ENCODE assay signal across 8 cellular contexts in the genomic region with DNA sequence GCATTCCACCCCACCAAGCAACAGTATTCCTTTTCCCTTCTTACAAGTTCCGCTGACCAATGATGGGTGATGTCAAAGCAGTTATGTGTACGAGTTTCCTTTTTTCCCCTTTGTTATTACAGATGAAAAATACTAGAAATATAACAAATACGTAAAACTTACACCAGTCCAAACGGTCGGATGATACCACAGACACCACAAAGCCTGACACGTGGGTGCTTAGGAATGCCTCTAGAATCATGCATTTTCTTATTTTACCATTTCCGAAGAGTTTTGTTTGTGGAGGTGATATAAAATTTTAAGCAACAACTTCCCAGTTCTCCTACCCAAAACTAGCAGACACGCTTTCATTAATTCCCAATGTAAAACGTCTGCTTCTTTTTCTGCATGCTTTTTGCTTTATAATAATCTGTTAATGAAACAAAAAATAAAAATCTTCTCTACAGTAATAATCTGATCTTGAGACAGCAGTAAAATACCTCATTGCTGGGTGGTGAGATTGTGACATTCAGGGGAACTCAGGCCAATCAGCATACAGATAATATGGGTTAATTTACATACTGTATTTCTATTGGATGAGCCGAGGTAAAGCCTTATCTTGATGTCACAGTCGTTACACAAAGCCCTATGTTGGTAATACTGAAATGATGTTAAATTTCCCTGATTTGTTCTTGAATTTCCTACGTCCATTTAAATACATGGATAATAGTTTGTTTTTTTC. TPM values are rescaled to one million over a fixed set of nuclear protein-coding genes. Genes with fewer than 3 reads are reported as not detected.
A peak's percentile ranks its signal among the peaks of the same experiment; 100 is the strongest.
DNase-seq lines count a peak whose midpoint lies in the region; ATAC-seq, FAIRE-seq and TF ChIP-seq lines count a peak whose summit lies in the region.

No MANE protein-coding gene starts in this region.

- H3K36me3 Mint-ChIP-seq in brain = no peaks in the 10 kb centered on the region

- no peaks in the 10 kb centered on the region for H3K36me3 ChIP-seq in ES-I3 (ENCODE audit: insufficient read depth, low read length)

- TF ChIP-seq CTCF in brain (conservative IDR thresholded peaks at IDR 0.05) = no peak

- peak overlapping the region; percentile 79 to 93 (median 87) for H3K4me3 Mint-ChIP-seq in brain

- H3K9me3 ChIP-seq in ES-I3 (ENCODE audit: control insufficient read depth, insufficient read depth, low read length) = no peaks in the 10 kb centered on the region

- peaks cover 3% of the 10 kb centered on the region for H3K27me3 Mint-ChIP-seq in brain

- H3K4me1 ChIP-seq in ES-I3 (ENCODE audit: insufficient read depth, low read length) = peaks cover 4% of the 10 kb centered on the region; the same call in 1 of the 2 replicates

- H3K9ac ChIP-seq in ES-I3 (ENCODE audit: low read depth, low read length) = peak overlapping the region; percentile 49; the same call in 1 of the 2 replicates

- H3K4me1 Mint-ChIP-seq in brain = peaks cover 53% of the 10 kb centered on the region

- ATAC-seq in HG02798 (IDR thresholded peaks at IDR 0.05; ENCODE audit: poor library complexity, unreplicated experiment) = no peak
- ATAC-seq in HG03175 (IDR thresholded peaks at IDR 0.05; ENCODE audit: unreplicated experiment) = no peak

- DNase-seq in NCI-H2081 treated with DMSO at 0.1 percent for 48 hours (lab: John Stamatoyannopoulos, UW) (peak; percentile 77), kidney tubule cell (ENCODE audit: low spot score) (peak; percentile 60), urothelium cell line (ENCODE audit: low spot score) (peak; percentile 44)
- no peak for DNase-seq in stimulated activated CD4-positive, alpha-beta T cell treated with anti-CD3 and anti-CD28 coated beads, Interleukin-4, amount 100 ng/mL, for 24 hours

- peak overlapping the region; percentile 84 to 95 (median 86) for H3K27ac Mint-ChIP-seq in brain

- no peak for FAIRE-seq in urothelium cell line (lab: Jason Lieb, UNC)

- H3K9me3 Mint-ChIP-seq in brain = peaks cover 0 to 2% (median 0%) of the 10 kb centered on the region in 5 experiments

RNA-seq across cellular contexts. Expression of a gene that starts 0.8 kb away (rescaled TPM):
- 6.7 TPM for polyA plus RNA-seq in brain (ENCODE audit: insufficient read depth, low read depth, low replicate concordance)

RNA-seq across cellular contexts. Expression of a gene that starts 30.9 kb away (rescaled TPM):
- polyA plus RNA-seq in brain (ENCODE audit: insufficient read depth, low read depth, low replicate concordance) = 32.9 TPM
